ENCODE assay signal across 8 cellular contexts in the genomic region with DNA sequence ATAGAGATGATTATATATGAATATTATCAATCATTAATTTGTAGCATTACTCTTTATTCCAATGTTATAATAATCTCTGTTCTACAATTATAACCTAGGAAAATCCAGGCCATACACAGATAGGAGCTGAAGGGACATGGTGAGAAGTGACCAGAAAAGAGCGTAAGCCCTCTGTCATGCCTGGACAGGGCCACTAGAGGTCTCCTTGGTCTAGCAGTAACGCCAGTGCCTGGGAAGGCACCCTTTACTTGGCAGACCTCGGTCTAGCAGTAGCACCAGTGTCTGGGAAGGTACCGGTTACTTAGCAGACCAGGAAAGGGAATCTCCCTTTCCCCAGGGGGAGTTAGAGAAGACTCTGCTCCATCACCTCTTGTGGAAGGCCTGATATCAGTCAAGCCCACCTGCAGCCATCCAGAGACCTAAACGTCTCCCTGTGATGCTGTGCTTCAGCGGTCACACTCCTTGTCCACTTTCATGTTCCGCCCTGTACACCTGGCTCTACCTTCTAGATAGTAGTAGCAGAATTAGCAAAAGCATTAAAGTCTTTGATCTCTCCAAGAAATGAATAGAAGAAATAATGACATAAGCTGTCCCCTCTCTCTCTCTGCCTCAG.
DNase-seq lines count a peak whose midpoint lies in the region; ATAC-seq and TF ChIP-seq lines count a peak whose summit lies in the region.

No MANE protein-coding gene starts in this region.

- POLR2A ChIA-PET in activated CD4-positive, alpha-beta memory T cell treated with anti-CD3 and anti-CD28 coated beads for 36 hours (lab: Charles Lee): no interaction called here
- POLR2A ChIA-PET in activated CD4-positive, alpha-beta memory T cell treated with anti-CD3 and anti-CD28 coated beads, Interleukin-2, amount 10 ng/mL, durations not matched to agents 7 days and 5 days (lab: Charles Lee): no interaction called here

- H3K4me3 ChIP-seq in spleen: no peak overlapping the region

- no peaks in the 10 kb centered on the region for H3K27me3 ChIP-seq in spleen (replicated peaks in 1 of 7)

- no peak overlapping the region for H3K4me3 Mint-ChIP-seq in activated CD4-positive, alpha-beta memory T cell treated with anti-CD3 and anti-CD28 coated beads for 36 hours
- no peak overlapping the region for H3K4me3 Mint-ChIP-seq in activated CD4-positive, alpha-beta memory T cell treated with anti-CD3 and anti-CD28 coated beads, Interleukin-2, amount 10 ng/mL, durations not matched to agents 7 days and 5 days

- ATAC-seq in GM21786 (IDR thresholded peaks at IDR 0.05; ENCODE audit: unreplicated experiment): peak; percentile 97

- TF ChIP-seq CTCF in spleen (IDR thresholded peaks at IDR 0.05 in 8 of 11, conservative IDR thresholded peaks at IDR 0.05 in 3 of 11): peak in 10 of 11 experiments; percentile 19 to 65 (median 48)

- H3K36me3 Mint-ChIP-seq in activated CD4-positive, alpha-beta memory T cell treated with anti-CD3 and anti-CD28 coated beads for 36 hours: no peaks in the 10 kb centered on the region
- H3K36me3 Mint-ChIP-seq in activated CD4-positive, alpha-beta memory T cell treated with anti-CD3 and anti-CD28 coated beads, Interleukin-2, amount 10 ng/mL, durations not matched to agents 7 days and 5 days (ENCODE audit: low read depth): no peaks in the 10 kb centered on the region

- no peak overlapping the region for H3K27ac Mint-ChIP-seq in activated CD4-positive, alpha-beta memory T cell treated with anti-CD3 and anti-CD28 coated beads for 36 hours
- H3K27ac Mint-ChIP-seq in activated CD4-positive, alpha-beta memory T cell treated with anti-CD3 and anti-CD28 coated beads, Interleukin-2, amount 10 ng/mL, durations not matched to agents 7 days and 5 days: no peak overlapping the region

- peak; percentile 18 for DNase-seq in activated CD4-positive, alpha-beta memory T cell treated with anti-CD3 and anti-CD28 coated beads for 36 hours
- DNase-seq in activated CD4-positive, alpha-beta memory T cell treated with anti-CD3 and anti-CD28 coated beads, Interleukin-2, amount 10 ng/mL, durations not matched to agents 7 days and 5 days: no peak
- DNase-seq in HT1080 (ENCODE audit: low read depth) (peak; percentile 56), SW480 (ENCODE audit: low spot score) (peak; percentile 16), globus pallidus (ENCODE audit: low spot score) (peak; percentile 24), spleen (no peak), NCI-H2227 treated with DMSO at 0.1 percent for 48 hours (lab: John Stamatoyannopoulos, UW) (no peak)

- H3K4me1 Mint-ChIP-seq in activated CD4-positive, alpha-beta memory T cell treated with anti-CD3 and anti-CD28 coated beads for 36 hours (ENCODE audit: low read depth): no peaks in the 10 kb centered on the region
- H3K4me1 Mint-ChIP-seq in activated CD4-positive, alpha-beta memory T cell treated with anti-CD3 and anti-CD28 coated beads, Interleukin-2, amount 10 ng/mL, durations not matched to agents 7 days and 5 days: no peaks in the 10 kb centered on the region

- H3K36me3 ChIP-seq in spleen: no peaks in the 10 kb centered on the region

- H3K4me1 ChIP-seq in spleen: no peaks in the 10 kb centered on the region

- H3K9me3 Mint-ChIP-seq in activated CD4-positive, alpha-beta memory T cell treated with anti-CD3 and anti-CD28 coated beads for 36 hours: peaks cover 2% of the 10 kb centered on the region
- H3K9me3 Mint-ChIP-seq in activated CD4-positive, alpha-beta memory T cell treated with anti-CD3 and anti-CD28 coated beads, Interleukin-2, amount 10 ng/mL, durations not matched to agents 7 days and 5 days: peaks cover 2% of the 10 kb centered on the region

- no peak overlapping the region for H3K27ac ChIP-seq in spleen

- CTCF ChIA-PET in activated CD4-positive, alpha-beta memory T cell treated with anti-CD3 and anti-CD28 coated beads for 36 hours (lab: Charles Lee): no interaction called here
- CTCF ChIA-PET in activated CD4-positive, alpha-beta memory T cell treated with anti-CD3 and anti-CD28 coated beads, Interleukin-2, amount 10 ng/mL, durations not matched to agents 7 days and 5 days (lab: Charles Lee): no interaction called here

- no peaks in the 10 kb centered on the region for H3K27me3 Mint-ChIP-seq in activated CD4-positive, alpha-beta memory T cell treated with anti-CD3 and anti-CD28 coated beads for 36 hours
- H3K27me3 Mint-ChIP-seq in activated CD4-positive, alpha-beta memory T cell treated with anti-CD3 and anti-CD28 coated beads, Interleukin-2, amount 10 ng/mL, durations not matched to agents 7 days and 5 days: no peaks in the 10 kb centered on the region

- intact Hi-C loops in activated CD4-positive, alpha-beta memory T cell treated with anti-CD3 and anti-CD28 coated beads for 36 hours (cut with micrococcal nuclease): no loop called here
- intact Hi-C loops in spleen (cut with DNase I; ENCODE audit: low total_unique reads): no loop called here

- H3K9me3 ChIP-seq in spleen: no peaks in the 10 kb centered on the region

- no peak for TF ChIP-seq POLR2A in spleen (IDR thresholded peaks at IDR 0.05)

- WGBS in spleen, 5 donors: 48 to 53% (median 50%) methylated on average over 6 to 7 of the region's 7 CpGs

Comparison
In these comparisons a context has a peak if more than half of its experiments do, and no peak if none do; other contexts are left out.
1. DNase-seq: peak in activated CD4-positive, alpha-beta memory T cell treated with anti-CD3 and anti-CD28 coated beads for 36 hours (single experiment), HT1080 (single experiment), SW480 (single experiment) and globus pallidus (single experiment); none in activated CD4-positive, alpha-beta memory T cell treated with anti-CD3 and anti-CD28 coated beads, Interleukin-2, amount 10 ng/mL, durations not matched to agents 7 days and 5 days (single experiment), spleen (single experiment) and NCI-H2227 treated with DMSO at 0.1 percent for 48 hours (single experiment).